Comparison of ENCODE assay signal across 8 cellular contexts in genomic region chr22:46613606-46613997, GRCh38. TPM values are rescaled to one million over a fixed set of nuclear protein-coding genes. Genes with fewer than 3 reads are reported as not detected.
DNase-seq lines count a peak whose midpoint lies in the region; ATAC-seq and TF ChIP-seq lines count a peak whose summit lies in the region.

No MANE protein-coding gene starts in this region.

- H3K27me3 ChIP-seq in SU-DHL-6 (ENCODE audit: low read length) (no peaks in the 10 kb centered on the region), esophagus squamous epithelium (no peaks in the 10 kb centered on the region)

- H2AFZ ChIP-seq in SU-DHL-6 (ENCODE audit: low read depth, low read length, severe bottlenecking): no peak overlapping the region

- TF ChIP-seq POLR2A in esophagus squamous epithelium (IDR thresholded peaks at IDR 0.05): no peak

- no peak overlapping the region for H3K9ac ChIP-seq in SU-DHL-6 (ENCODE audit: low read length)

- no peak for TF ChIP-seq CTCF in SU-DHL-6 (IDR thresholded peaks at IDR 0.05; ENCODE audit: insufficient read depth, low read length, poor library complexity, severe bottlenecking)
- no peak for TF ChIP-seq CTCF in esophagus squamous epithelium (IDR thresholded peaks at IDR 0.05)

- no peaks in the 10 kb centered on the region for H3K9me2 ChIP-seq in SU-DHL-6 (replicated peaks; ENCODE audit: insufficient read depth, low read length)

- intact Hi-C loops in esophagus squamous epithelium (cut with DNase I): no loop called here

- no peaks in the 10 kb centered on the region for H4K20me1 ChIP-seq in SU-DHL-6 (ENCODE audit: low read depth, low read length)

- no peaks in the 10 kb centered on the region for H3K79me2 ChIP-seq in SU-DHL-6 (ENCODE audit: insufficient read depth, low read length)

- H3K4me3 ChIP-seq in SU-DHL-6 (ENCODE audit: insufficient read depth, low read length, poor library complexity, severe bottlenecking) (peak overlapping the region; percentile 0), esophagus squamous epithelium (peak overlapping the region in 3 of 4 donors; percentile 22 to 43 (median 24))

- H3K27ac ChIP-seq in SU-DHL-6 (ENCODE audit: low read depth, low read length) (no peak overlapping the region), esophagus squamous epithelium (peak overlapping the region in 1 of 4 donors; percentile 34)

- peak overlapping the region; percentile 41 for H3K4me2 ChIP-seq in SU-DHL-6 (ENCODE audit: low read depth, low read length, poor library complexity, severe bottlenecking)

- no peaks in the 10 kb centered on the region for H3K9me3 ChIP-seq in SU-DHL-6 (ENCODE audit: insufficient read depth, low read length)
- no peaks in the 10 kb centered on the region for H3K9me3 ChIP-seq in esophagus squamous epithelium

- DNase-seq in esophagus squamous epithelium (lab: John Stamatoyannopoulos, UW) (no peak), SIG-M5 treated with dmso at 0.1 percent for 504 hours (lab: John Stamatoyannopoulos, UW; ENCODE audit: unreplicated experiment) (no peak), NCI-H2107 (lab: John Stamatoyannopoulos, UW) (no peak), NCI-H1436 (lab: John Stamatoyannopoulos, UW) (no peak)
- peak; percentile 25 for DNase-seq in stimulated activated CD4-positive, alpha-beta T cell treated with anti-CD3 and anti-CD28 coated beads, Interleukin-1b, Interleukin-23, amount 100 ng/mL, for 48 hours

- no peaks in the 10 kb centered on the region for H3F3A ChIP-seq in SU-DHL-6 (ENCODE audit: insufficient read depth)

- H3K36me3 ChIP-seq in SU-DHL-6 (ENCODE audit: low read length) (no peaks in the 10 kb centered on the region), esophagus squamous epithelium (no peaks in the 10 kb centered on the region)

- 34 to 77% methylated on average over 2 to 6 of the region's 10 CpGs for WGBS in esophagus squamous epithelium, 2 donors

- peaks cover 2 to 65% (median 18%) of the 10 kb centered on the region in 3 donors for H3K4me1 ChIP-seq in esophagus squamous epithelium

- peak; percentile 64 for ATAC-seq in GM18511 (IDR thresholded peaks at IDR 0.05; ENCODE audit: unreplicated experiment)
- no peak for ATAC-seq in GM21390 (IDR thresholded peaks at IDR 0.05; ENCODE audit: unreplicated experiment)

RNA-seq across cellular contexts. Expression of gene GRAMD4, which starts 6.6 kb away (rescaled TPM):
- 100 to 1,000 TPM in 1 of 4 donors, 10 to 100 TPM in 3; 27.0 to 122 (median 33.3) TPM for total RNA-seq in esophagus squamous epithelium
